In the genomic region with DNA sequence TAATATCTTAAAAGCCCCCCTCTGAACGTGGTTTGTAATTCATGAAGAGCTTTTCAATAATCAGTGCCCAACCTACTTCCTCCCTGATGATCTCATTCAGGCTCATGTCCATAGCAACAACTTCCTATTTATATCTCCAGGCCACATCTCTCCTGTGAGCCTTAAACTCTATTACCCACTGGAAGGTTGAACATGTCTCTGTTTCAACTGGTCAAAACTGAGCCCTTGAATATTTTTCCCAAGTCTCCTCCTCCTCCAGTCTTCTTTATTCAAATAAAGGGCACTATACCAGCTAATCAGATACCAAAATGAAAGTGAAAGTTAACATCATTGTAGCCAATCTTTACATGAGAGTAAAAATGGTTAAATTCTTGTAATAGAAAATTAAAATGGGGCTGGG, we compare ENCODE assay signal across 8 cellular contexts.
DNase-seq lines count a peak whose midpoint lies in the region; ATAC-seq lines count a peak whose summit lies in the region.

No MANE protein-coding gene starts in this region.

- H3K27ac Mint-ChIP-seq in naive thymus-derived CD4-positive, alpha-beta T cell, result peak overlapping the region; percentile 38 to 84 (median 69)

- in situ Hi-C loops in Caki2 (cut with HindIII; ENCODE audit: low pct_unique_long_range_greater_than_20kb, low sequenced_read_pairs), result no loop called here

- peaks cover 0 to 26% (median 0%) of the 10 kb centered on the region in 5 donors for H3K36me3 Mint-ChIP-seq in naive thymus-derived CD4-positive, alpha-beta T cell

- no peaks in the 10 kb centered on the region for H3K9me3 ChIP-seq in adipocyte (ENCODE audit: control insufficient read depth, low read length)
- H3K9me3 ChIP-seq in naive thymus-derived CD4-positive, alpha-beta T cell (ENCODE audit: control insufficient read depth in 2 of 3, low read length in 3 of 3), result no peaks in the 10 kb centered on the region

- no peaks in the 10 kb centered on the region for H3K36me3 ChIP-seq in adipocyte (ENCODE audit: control insufficient read depth, insufficient read depth, low read length, severe bottlenecking)
- H3K36me3 ChIP-seq in naive thymus-derived CD4-positive, alpha-beta T cell (ENCODE audit: control insufficient read depth in 2 of 3, insufficient read depth in 3 of 3, low read length in 3 of 3), result no peaks in the 10 kb centered on the region

- peaks cover 20 to 44% (median 32%) of the 10 kb centered on the region in 7 donors for H3K4me1 Mint-ChIP-seq in naive thymus-derived CD4-positive, alpha-beta T cell

- intact Hi-C loops in naive thymus-derived CD4-positive, alpha-beta T cell (cut with micrococcal nuclease), result loop anchor here (1.0 to 5.0 kb wide), 2 partner anchors 41 to 88 kb away; no protein-coding TSS in a partner anchor
- intact Hi-C loops in head of caudate nucleus (cut with DNase I), result no loop called here

- POLR2A ChIA-PET in naive thymus-derived CD4-positive, alpha-beta T cell (lab: Charles Lee), result interaction anchor here (1.2 to 2.3 kb wide), 2 partner anchors 64 to 85 kb away, joined by 3 to 10 read pairs; a partner anchor contains a TSS

- peak overlapping the region; percentile 46 to 79 (median 66) for H3K4me3 Mint-ChIP-seq in naive thymus-derived CD4-positive, alpha-beta T cell

- peak overlapping the region; percentile 10 for H3K27ac ChIP-seq in naive thymus-derived CD4-positive, alpha-beta T cell (ENCODE audit: low read depth, low read length)

- peaks cover 0 to 9% (median 0%) of the 10 kb centered on the region in 11 donors for H3K9me3 Mint-ChIP-seq in naive thymus-derived CD4-positive, alpha-beta T cell

- H3K4me3 ChIP-seq in adipocyte (ENCODE audit: low read length), result peak overlapping the region; percentile 20
- H3K4me3 ChIP-seq in naive thymus-derived CD4-positive, alpha-beta T cell (ENCODE audit: low read length), result peak overlapping the region; percentile 49

- no peak overlapping the region for H3K9ac ChIP-seq in adipocyte (ENCODE audit: low read length)

- H3K27me3 ChIP-seq in adipocyte (replicated peaks; ENCODE audit: control insufficient read depth, insufficient read depth, low read length), result no peaks in the 10 kb centered on the region
- H3K27me3 ChIP-seq in naive thymus-derived CD4-positive, alpha-beta T cell (ENCODE audit: control insufficient read depth in 2 of 2, insufficient read depth in 2 of 2, low read length in 2 of 2), result no peaks in the 10 kb centered on the region

- ATAC-seq in GM21529 (IDR thresholded peaks at IDR 0.05; ENCODE audit: unreplicated experiment) (peak; percentile 63), GM18519 (IDR thresholded peaks at IDR 0.05; ENCODE audit: low FRiP score, unreplicated experiment) (no peak)
- ATAC-seq in naive thymus-derived CD4-positive, alpha-beta T cell, result peak; percentile 77

- peaks cover 3% of the 10 kb centered on the region for H3K4me1 ChIP-seq in adipocyte (ENCODE audit: control insufficient read depth, insufficient read depth, low read length)
- H3K4me1 ChIP-seq in naive thymus-derived CD4-positive, alpha-beta T cell (ENCODE audit: control insufficient read depth in 2 of 2, insufficient read depth in 2 of 2, low read length in 2 of 2), result peaks cover 20 to 21% of the 10 kb centered on the region in 2 donors

- no peaks in the 10 kb centered on the region for H3K27me3 Mint-ChIP-seq in naive thymus-derived CD4-positive, alpha-beta T cell

- DNase-seq in Caki2 (ENCODE audit: low read depth) (peak; percentile 43), NCI-H2081 (lab: John Stamatoyannopoulos, UW) (peak; percentile 48 to 77), adipocyte (ENCODE audit: low read depth) (peak; percentile 51), head of caudate nucleus (no peak), middle frontal gyrus (ENCODE audit: extremely low spot score, low spot score) (no peak)
- DNase-seq in naive thymus-derived CD4-positive, alpha-beta T cell, result peak in 3 of 9 donors; percentile 8 to 14 (median 12)

- CTCF ChIA-PET in naive thymus-derived CD4-positive, alpha-beta T cell (lab: Charles Lee), result no interaction called here

Comparison
In these comparisons a context has a peak if more than half of its experiments do, and no peak if none do; other contexts are left out.
1. DNase-seq: peak in Caki2 (single experiment), NCI-H2081 (2 of 2) and adipocyte (single experiment); none in head of caudate nucleus (0 of 42) and middle frontal gyrus (single experiment).